In genomic region chr13:49635599-49636433, GRCh38 we compare ENCODE assay signal across 1 cellular context.
TF ChIP-seq lines count a peak whose summit lies in the region.

No MANE protein-coding gene starts in this region.

TF ChIP-seq in GM12878, 131 proteins besides CTCF, POLR2A, EP300 and RAD21 (continued from another document):
- TF ChIP-seq RELB (IDR thresholded peaks at IDR 0.05; ENCODE audit: low read depth): no peak
- no peak for TF ChIP-seq CBX5 (IDR thresholded peaks at IDR 0.05; ENCODE audit: low read depth)
- no peak for TF ChIP-seq ZNF207 (IDR thresholded peaks at IDR 0.05; ENCODE audit: borderline replicate concordance)
- TF ChIP-seq E4F1 (IDR thresholded peaks at IDR 0.05; ENCODE audit: borderline replicate concordance, partially characterized antibody): no peak
- peak; percentile 48 for TF ChIP-seq SP1 (IDR thresholded peaks at IDR 0.05; ENCODE audit: low read depth, low read length)
- TF ChIP-seq NR2F1 (conservative IDR thresholded peaks at IDR 0.05): no peak
- TF ChIP-seq POU2F2 (IDR thresholded peaks at IDR 0.05; ENCODE audit: borderline replicate concordance, low read depth, low read length): peak; percentile 94
- 0 out of 2 replicates have a peak, but pooled peaks have one; percentile 42 for TF ChIP-seq SMAD5 (IDR thresholded peaks at IDR 0.05; ENCODE audit: low read depth)
- TF ChIP-seq POLR2AphosphoS2 (IDR thresholded peaks at IDR 0.05; ENCODE audit: low read depth, low read length): no peak
- TF ChIP-seq ZNF384 (IDR thresholded peaks at IDR 0.05; ENCODE audit: borderline replicate concordance, low read depth, low read length): no peak
- 0 out of 2 replicates have a peak, but pooled peaks have one; percentile 6 for TF ChIP-seq SPI1 (IDR thresholded peaks at IDR 0.05; ENCODE audit: borderline replicate concordance, insufficient read depth, low read depth, low read length)
- TF ChIP-seq IRF3 (IDR thresholded peaks at IDR 0.05): no peak
- 0 out of 2 replicates have a peak, but pooled peaks have one; percentile 8 for TF ChIP-seq CEBPZ (IDR thresholded peaks at IDR 0.05; ENCODE audit: low read depth, low read length)
- TF ChIP-seq PKNOX1 (IDR thresholded peaks at IDR 0.05): peak; percentile 97
- TF ChIP-seq FOS (IDR thresholded peaks at IDR 0.05; ENCODE audit: borderline replicate concordance, extremely low read depth, insufficient read length): peak; percentile 17
- no peak for TF ChIP-seq SREBF1 (IDR thresholded peaks at IDR 0.05; ENCODE audit: low read length)
- no peak for TF ChIP-seq RFX5 (IDR thresholded peaks at IDR 0.05; ENCODE audit: low read depth, low read length)
- TF ChIP-seq PBX3 (IDR thresholded peaks at IDR 0.05; ENCODE audit: insufficient replicate concordance, low read depth, low read length): peak; percentile 87
- TF ChIP-seq KDM1A (IDR thresholded peaks at IDR 0.05; ENCODE audit: borderline replicate concordance): no peak
- TF ChIP-seq WRNIP1 (IDR thresholded peaks at IDR 0.05; ENCODE audit: borderline replicate concordance, low read depth, low read length): no peak
- no peak for TF ChIP-seq HDGF (IDR thresholded peaks at IDR 0.05)
- TF ChIP-seq ZNF274 (IDR thresholded peaks at IDR 0.05; ENCODE audit: insufficient read depth, insufficient read length): no peak
- TF ChIP-seq CREB1 (IDR thresholded peaks at IDR 0.05; ENCODE audit: low read depth): 0 out of 2 replicates have a peak, but pooled peaks have one; percentile 38
